ENCODE assay signal across 1 cellular context in genomic region chr1:112614460-112615065, GRCh38.
TF ChIP-seq lines count a peak whose summit lies in the region.

No MANE protein-coding gene starts in this region.

TF ChIP-seq in HepG2, 621 proteins besides CTCF, POLR2A, EP300 and RAD21:
- no peak for TF ChIP-seq HNF1B (CRISPR knock-in tag; IDR thresholded peaks at IDR 0.05)
- no peak for TF ChIP-seq ZNF839 (CRISPR knock-in tag; IDR thresholded peaks at IDR 0.05; ENCODE audit: borderline replicate concordance)
- TF ChIP-seq STAG1 (CRISPR knock-in tag; IDR thresholded peaks at IDR 0.05), result peak; percentile 47
- TF ChIP-seq ZNF780A (CRISPR knock-in tag; IDR thresholded peaks at IDR 0.05), result no peak
- TF ChIP-seq RELA (CRISPR knock-in tag; IDR thresholded peaks at IDR 0.05), result no peak
